ENCODE assay signal across 8 cellular contexts in genomic region chr20:53660947-53661381, GRCh38.
DNase-seq lines count a peak whose midpoint lies in the region; ATAC-seq and TF ChIP-seq lines count a peak whose summit lies in the region.

No MANE protein-coding gene starts in this region.

- H3K4me3 ChIP-seq in liver (ENCODE audit: low read depth in 1 of 3, low read length in 3 of 3) (no peak overlapping the region), upper lobe of left lung (no peak overlapping the region)

- TF ChIP-seq CTCF in liver (IDR thresholded peaks at IDR 0.05; ENCODE audit: low read depth, low read length, missing input control), result no peak
- no peak for TF ChIP-seq CTCF in upper lobe of left lung (IDR thresholded peaks at IDR 0.05)

- H3K27me3 ChIP-seq in liver (ENCODE audit: control insufficient read depth in 4 of 4, insufficient read depth in 4 of 4, low read length in 3 of 4) (no peaks in the 10 kb centered on the region), upper lobe of left lung (no peaks in the 10 kb centered on the region)

- TF ChIP-seq POLR2A in upper lobe of left lung (IDR thresholded peaks at IDR 0.05), result no peak
- TF ChIP-seq POLR2A in GM18505 (IDR thresholded peaks at IDR 0.05; ENCODE audit: borderline replicate concordance, extremely low read depth, insufficient read depth, insufficient read length), result no peak

- H3K9me3 ChIP-seq in liver (ENCODE audit: control insufficient read depth in 4 of 4, low read length in 3 of 4), result no peaks in the 10 kb centered on the region
- no peaks in the 10 kb centered on the region for H3K9me3 ChIP-seq in upper lobe of left lung

- peak; percentile 61 for DNase-seq in activated CD8-positive, alpha-beta memory T cell treated with anti-CD3 and anti-CD28 coated beads for 24 hours
- DNase-seq in activated CD8-positive, alpha-beta memory T cell treated with anti-CD3 and anti-CD28 coated beads, Interleukin-2, amount 50 U/mL, for 48 hours, result no peak
- DNase-seq in activated T-cell treated with anti-CD3 and anti-CD28 coated beads, Interleukin-2, amount 50 U/mL, for 48 hours, result peak; percentile 38 to 41
- DNase-seq in upper lobe of left lung (no peak), medulla oblongata (ENCODE audit: extremely low spot score) (no peak), SKM-1 (lab: John Stamatoyannopoulos, UW; ENCODE audit: unreplicated experiment) (no peak)

- 52% methylated on average over 6 of the region's 6 CpGs for WGBS in liver
- WGBS in upper lobe of left lung, 2 donors, result 63% methylated on average over 6 of the region's 6 CpGs

- TF ChIP-seq RAD21 in liver (IDR thresholded peaks at IDR 0.05), result no peak

- H3K27ac ChIP-seq in liver (ENCODE audit: low read depth in 1 of 2, low read length in 2 of 2), result peak overlapping the region; percentile 43 to 82
- H3K27ac ChIP-seq in upper lobe of left lung, result peak overlapping the region; percentile 67 to 81 (median 77)

- H3K4me1 ChIP-seq in liver (ENCODE audit: control insufficient read depth in 4 of 4, insufficient read depth in 4 of 4, low read length in 3 of 4) (peaks cover 7 to 33% (median 24%) of the 10 kb centered on the region in 4 donors), upper lobe of left lung (peaks cover 25 to 36% (median 28%) of the 10 kb centered on the region in 4 donors)

- no peaks in the 10 kb centered on the region for H3K36me3 ChIP-seq in liver (ENCODE audit: control insufficient read depth in 4 of 4, insufficient read depth in 3 of 4, low read depth in 1 of 4, low read length in 3 of 4)
- no peaks in the 10 kb centered on the region for H3K36me3 ChIP-seq in upper lobe of left lung

- TF ChIP-seq EP300 in upper lobe of left lung (IDR thresholded peaks at IDR 0.05), result no peak

- peak in 1 of 2 donors; percentile 18 for ATAC-seq in upper lobe of left lung (ENCODE audit: low FRiP score in 2 of 2)
- no peak for ATAC-seq in GM18505 (IDR thresholded peaks at IDR 0.05; ENCODE audit: unreplicated experiment)

- H3K9ac ChIP-seq in liver (ENCODE audit: low read depth in 1 of 2, low read length in 2 of 2), result peak overlapping the region in 1 of 2 donors; percentile 28

TF ChIP-seq in liver, 16 proteins besides CTCF, POLR2A, EP300 and RAD21:
- TF ChIP-seq, protein P1, sequence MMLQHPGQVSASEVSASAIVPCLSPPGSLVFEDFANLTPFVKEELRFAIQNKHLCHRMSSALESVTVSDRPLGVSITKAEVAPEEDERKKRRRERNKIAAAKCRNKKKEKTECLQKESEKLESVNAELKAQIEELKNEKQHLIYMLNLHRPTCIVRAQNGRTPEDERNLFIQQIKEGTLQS (IDR thresholded peaks at IDR 0.05), result no peak
- TF ChIP-seq NR2F2 (IDR thresholded peaks at IDR 0.05) (no peak), FOXA2 (IDR thresholded peaks at IDR 0.05) (no peak), HNF4G (IDR thresholded peaks at IDR 0.05) (no peak), GABPA (IDR thresholded peaks at IDR 0.05 in 1 of 2, conservative IDR thresholded peaks at IDR 0.05 in 1 of 2) (no peak), SP1 (IDR thresholded peaks at IDR 0.05) (no peak), YY1 (IDR thresholded peaks at IDR 0.05) (no peak), REST (IDR thresholded peaks at IDR 0.05) (no peak), JUND (IDR thresholded peaks at IDR 0.05) (no peak), EGR1 (IDR thresholded peaks at IDR 0.05; ENCODE audit: low read depth in 2 of 2) (no peak), TAF1 (conservative IDR thresholded peaks at IDR 0.05) (no peak), FOXA1 (IDR thresholded peaks at IDR 0.05) (no peak)
- TF ChIP-seq, protein P2, sequence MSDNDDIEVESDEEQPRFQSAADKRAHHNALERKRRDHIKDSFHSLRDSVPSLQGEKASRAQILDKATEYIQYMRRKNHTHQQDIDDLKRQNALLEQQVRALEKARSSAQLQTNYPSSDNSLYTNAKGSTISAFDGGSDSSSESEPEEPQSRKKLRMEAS (IDR thresholded peaks at IDR 0.05), result no peak

Comparison
In these comparisons a context has a peak if more than half of its experiments do, and no peak if none do; other contexts are left out.
1. DNase-seq: peak in activated CD8-positive, alpha-beta memory T cell treated with anti-CD3 and anti-CD28 coated beads for 24 hours (single experiment) and activated T-cell treated with anti-CD3 and anti-CD28 coated beads, Interleukin-2, amount 50 U/mL, for 48 hours (2 of 2); none in activated CD8-positive, alpha-beta memory T cell treated with anti-CD3 and anti-CD28 coated beads, Interleukin-2, amount 50 U/mL, for 48 hours (single experiment), upper lobe of left lung (0 of 2), medulla oblongata (single experiment) and SKM-1 (single experiment).